ENCODE assay signal across 13 cellular contexts in genomic region chr3:152235709-152236298, GRCh38. TPM values are rescaled to one million over a fixed set of nuclear protein-coding genes. Genes with fewer than 3 reads are reported as not detected.
A peak's percentile ranks its signal among the peaks of the same experiment; 100 is the strongest.
DNase-seq lines count a peak whose midpoint lies in the region; ATAC-seq, FAIRE-seq and TF ChIP-seq lines count a peak whose summit lies in the region.
"Had no signal": no experiment of that assay in that cellular context is flagged by ENCODE, and none has a peak within 500 bp of the region (broad histone marks: within the 10 kb centered on the region; RNA-seq: fewer than 3 reads in every experiment).

No MANE protein-coding gene starts in this region.

- H3K4me3 Mint-ChIP-seq in immature natural killer cell: no peak overlapping the region

- FAIRE-seq in RCC 7860 (lab: Jason Lieb, UNC): peak; percentile 96

- H3K36me3 Mint-ChIP-seq in immature natural killer cell: peaks cover 0 to 3% (median 0%) of the 10 kb centered on the region in 3 donors

- H3K36me3 ChIP-seq in BE2C: no peaks in the 10 kb centered on the region

- in situ Hi-C loops in ACHN (cut with HindIII; ENCODE audit: low pct_ligation_motif_present, low pct_unique_long_range_greater_than_20kb, low sequenced_read_pairs): no loop called here

- H3K4me1 Mint-ChIP-seq in immature natural killer cell: peaks cover 30 to 31% of the 10 kb centered on the region in 2 donors

- no peaks in the 10 kb centered on the region for H3K27me3 ChIP-seq in BE2C

- H3K4me3 ChIP-seq in BE2C (ENCODE audit: low read depth, low read length): no peak overlapping the region
- H3K4me3 ChIP-seq: smooth muscle cell had no signal

- no peak for TF ChIP-seq CTCF in BE2C (IDR thresholded peaks at IDR 0.05; ENCODE audit: low read depth, low read length)

- peaks cover 2% of the 10 kb centered on the region; the same call in 1 of the 2 replicates for H3K4me1 ChIP-seq in BE2C

- H3K9me3 ChIP-seq in BE2C: no peaks in the 10 kb centered on the region

- H3K9me3 Mint-ChIP-seq in immature natural killer cell: no peaks in the 10 kb centered on the region

- DNase-seq in ACHN: peak; percentile 76
- peak; percentile 86 for DNase-seq in RCC 7860 (ENCODE audit: low spot score)
- DNase-seq in immature natural killer cell: no peak
- no peak for DNase-seq in BE2C
- DNase-seq in midbrain (lab: John Stamatoyannopoulos, UW): no peak
- no peak for DNase-seq in stimulated activated naive CD4-positive, alpha-beta T cell treated with Interleukin-2 at 50 U/mL for 16 hours (lab: John Stamatoyannopoulos, UW)
- DNase-seq: activated CD4-positive, alpha-beta T cell treated with anti-CD3 and anti-CD28 coated beads for 1 hour; cerebellar nuclear complex; NCI-H526 had no signal

- H3K27ac Mint-ChIP-seq in immature natural killer cell: peak overlapping the region in 1 of 6 donors; percentile 6

- H3K27me3 Mint-ChIP-seq in immature natural killer cell (ENCODE audit: low read depth in 3 of 3): peaks cover 0 to 4% (median 2%) of the 10 kb centered on the region in 3 donors

- ATAC-seq in GM19467 (IDR thresholded peaks at IDR 0.05; ENCODE audit: unreplicated experiment) (peak; percentile 50), esophagus mucosa (peak; percentile 59)
- ATAC-seq: left lobe of liver had no signal

RNA-seq across cellular contexts. Expression of gene MBNL1, which starts 32.9 kb away (rescaled TPM):
- total RNA-seq in esophagus mucosa: 95.4 TPM
- polyA plus RNA-seq in immature natural killer cell: 100 to 1,000 TPM; 270 to 399 (median 286) TPM
- polyA plus RNA-seq in BE2C (2012; ENCODE audit: insufficient read depth, insufficient read length, low read depth): 41.6 TPM

Comparison
In these comparisons a context has a peak if more than half of its experiments do, and no peak if none do; other contexts are left out.
1. DNase-seq: peak in ACHN (single experiment) and RCC 7860 (single experiment); none in immature natural killer cell (0 of 3), BE2C (single experiment), midbrain (single experiment) and stimulated activated naive CD4-positive, alpha-beta T cell treated with Interleukin-2 at 50 U/mL for 16 hours (single experiment).